Comparison of ENCODE assay signal across 12 cellular contexts in genomic region chr12:105083041-105083440, GRCh38. TPM values are rescaled to one million over a fixed set of nuclear protein-coding genes. Genes with fewer than 3 reads are reported as not detected.
A peak's percentile ranks its signal among the peaks of the same experiment; 100 is the strongest.
DNase-seq lines count a peak whose midpoint lies in the region; ATAC-seq and TF ChIP-seq lines count a peak whose summit lies in the region.
"Had no signal": no experiment of that assay in that cellular context is flagged by ENCODE, and none has a peak within 500 bp of the region (broad histone marks: within the 10 kb centered on the region; RNA-seq: fewer than 3 reads in every experiment).

No MANE protein-coding gene starts in this region.

- no peak for ATAC-seq in activated T-cell treated with anti-CD3 and anti-CD28 coated beads, Interleukin-2, amount 50 U/mL, for 72 hours (replicated peaks in 1 of 2)
- ATAC-seq in thoracic aorta (ENCODE audit: insufficient number of reproducible peaks, low FRiP score, low read depth) (no peak), HG02970 (IDR thresholded peaks at IDR 0.05; ENCODE audit: low FRiP score, unreplicated experiment) (no peak)

- no peaks in the 10 kb centered on the region for H3K9me3 ChIP-seq in thoracic aorta
- H3K9me3 ChIP-seq: heart left ventricle had no signal

- H3K27ac Mint-ChIP-seq in activated T-cell treated with anti-CD3 and anti-CD28 coated beads, Interleukin-2, amount 50 U/mL, for 72 hours: no peak overlapping the region
- no peak overlapping the region for H3K27ac Mint-ChIP-seq in activated T-helper 2 cell treated with anti-CD3 and anti-CD28 coated beads, Interferon-gamma antibody, Interleukin-2, Interleukin-4, amounts not matched to agents 10 μg/mL and 5 μg/mL and 100 μg/mL, durations not matched to agents 14 hours and 24 hours and 36 hours
- H3K27ac Mint-ChIP-seq: activated CD4-positive, alpha-beta memory T cell treated with anti-CD3 and anti-CD28 coated beads for 36 hours; natural killer cell had no signal

- peak overlapping the region; percentile 65 to 71 for H3K27ac ChIP-seq in thoracic aorta

- TF ChIP-seq CTCF in fibroblast of villous mesenchyme (IDR thresholded peaks at IDR 0.05; ENCODE audit: insufficient read depth, low read depth, low read length) (no peak), thoracic aorta (IDR thresholded peaks at IDR 0.05) (no peak)

- H3K4me3 ChIP-seq in fibroblast of villous mesenchyme (ENCODE audit: low read depth, low read length) (peak overlapping the region; percentile 71), thoracic aorta (peak overlapping the region; percentile 86)

- H3K36me3 Mint-ChIP-seq in activated T-cell treated with anti-CD3 and anti-CD28 coated beads, Interleukin-2, amount 50 U/mL, for 72 hours (ENCODE audit: insufficient read depth in 2 of 2): peaks cover 5 to 11% of the 10 kb centered on the region in 2 donors
- no peaks in the 10 kb centered on the region for H3K36me3 Mint-ChIP-seq in activated T-helper 2 cell treated with anti-CD3 and anti-CD28 coated beads, Interferon-gamma antibody, Interleukin-2, Interleukin-4, amounts not matched to agents 10 μg/mL and 5 μg/mL and 100 μg/mL, durations not matched to agents 14 hours and 24 hours and 36 hours (ENCODE audit: low read depth)
- H3K36me3 Mint-ChIP-seq: natural killer cell had no signal

- no peaks in the 10 kb centered on the region for H3K27me3 ChIP-seq in thoracic aorta (replicated peaks; ENCODE audit: insufficient read depth)

- no peaks in the 10 kb centered on the region for H3K36me3 ChIP-seq in thoracic aorta
- H3K36me3 ChIP-seq: heart left ventricle had no signal

- peaks cover 0 to 15% of the 10 kb centered on the region in 2 donors for H3K4me1 ChIP-seq in thoracic aorta (ENCODE audit: control insufficient read depth in 1 of 2, low read depth in 2 of 2)

- no peak for DNase-seq in activated T-cell treated with anti-CD3 and anti-CD28 coated beads, Interleukin-2, amount 50 U/mL, for 72 hours
- DNase-seq in activated T-cell treated with anti-CD3 and anti-CD28 coated beads, Interleukin-2, amount 50 U/mL, for 48 hours: no peak
- no peak for DNase-seq in activated T-helper 2 cell treated with anti-CD3 and anti-CD28 coated beads, Interferon-gamma antibody, Interleukin-2, Interleukin-4, amounts not matched to agents 10 μg/mL and 5 μg/mL and 100 μg/mL, durations not matched to agents 14 hours and 24 hours and 36 hours (ENCODE audit: low spot score)
- DNase-seq in fibroblast of villous mesenchyme (ENCODE audit: low read depth): no peak
- DNase-seq in thoracic aorta (ENCODE audit: low spot score): no peak
- DNase-seq in posterior cingulate gyrus: no peak
- DNase-seq in GOT3 (lab: John Stamatoyannopoulos, UW): no peak
- DNase-seq: natural killer cell, NCI-H187 had no signal

- peaks cover 7% of the 10 kb centered on the region for H3K4me1 Mint-ChIP-seq in activated T-cell treated with anti-CD3 and anti-CD28 coated beads, Interleukin-2, amount 50 U/mL, for 72 hours (ENCODE audit: low read depth)
- H3K4me1 Mint-ChIP-seq in activated T-helper 2 cell treated with anti-CD3 and anti-CD28 coated beads, Interferon-gamma antibody, Interleukin-2, Interleukin-4, amounts not matched to agents 10 μg/mL and 5 μg/mL and 100 μg/mL, durations not matched to agents 14 hours and 24 hours and 36 hours (ENCODE audit: low read depth): peaks cover 8% of the 10 kb centered on the region

- H3K4me3 Mint-ChIP-seq in activated T-cell treated with anti-CD3 and anti-CD28 coated beads, Interleukin-2, amount 50 U/mL, for 72 hours: peak overlapping the region; percentile 65 to 85
- peak overlapping the region; percentile 15 for H3K4me3 Mint-ChIP-seq in activated T-helper 2 cell treated with anti-CD3 and anti-CD28 coated beads, Interferon-gamma antibody, Interleukin-2, Interleukin-4, amounts not matched to agents 10 μg/mL and 5 μg/mL and 100 μg/mL, durations not matched to agents 14 hours and 24 hours and 36 hours (ENCODE audit: low read depth)

- H3K9me3 Mint-ChIP-seq in activated T-cell treated with anti-CD3 and anti-CD28 coated beads, Interleukin-2, amount 50 U/mL, for 72 hours: no peaks in the 10 kb centered on the region
- H3K9me3 Mint-ChIP-seq in activated T-helper 2 cell treated with anti-CD3 and anti-CD28 coated beads, Interferon-gamma antibody, Interleukin-2, Interleukin-4, amounts not matched to agents 10 μg/mL and 5 μg/mL and 100 μg/mL, durations not matched to agents 14 hours and 24 hours and 36 hours: no peaks in the 10 kb centered on the region
- H3K9me3 Mint-ChIP-seq: natural killer cell had no signal

- H3K27me3 Mint-ChIP-seq in activated T-cell treated with anti-CD3 and anti-CD28 coated beads, Interleukin-2, amount 50 U/mL, for 72 hours (ENCODE audit: low read depth): peaks cover 36% of the 10 kb centered on the region
- peaks cover 35% of the 10 kb centered on the region for H3K27me3 Mint-ChIP-seq in activated T-helper 2 cell treated with anti-CD3 and anti-CD28 coated beads, Interferon-gamma antibody, Interleukin-2, Interleukin-4, amounts not matched to agents 10 μg/mL and 5 μg/mL and 100 μg/mL, durations not matched to agents 14 hours and 24 hours and 36 hours (ENCODE audit: low read depth)

- intact Hi-C loops in activated T-helper 2 cell treated with anti-CD3 and anti-CD28 coated beads, Interferon-gamma antibody, Interleukin-2, Interleukin-4, amounts not matched to agents 10 μg/mL and 5 μg/mL and 100 μg/mL, durations not matched to agents 14 hours and 24 hours and 36 hours (cut with micrococcal nuclease): no loop called here
- intact Hi-C loops in posterior cingulate gyrus (cut with DNase I): no loop called here

RNA-seq across cellular contexts. Expression of gene ALDH1L2, which starts 1.2 kb away (rescaled TPM):
- total RNA-seq in activated T-cell treated with anti-CD3 and anti-CD28 coated beads, Interleukin-2, amount 50 U/mL, for 72 hours: 10 to 100 TPM; 11.1 to 16.1 TPM
- total RNA-seq in activated T-helper 2 cell treated with anti-CD3 and anti-CD28 coated beads, Interferon-gamma antibody, Interleukin-2, Interleukin-4, amounts not matched to agents 10 μg/mL and 5 μg/mL and 100 μg/mL, durations not matched to agents 14 hours and 24 hours and 36 hours: 1.0 and 1.4 TPM in 2 replicates
- total RNA-seq in fibroblast of villous mesenchyme (23.3 and 42.5 TPM in 2 replicates), thoracic aorta (10 to 100 TPM; 16.5 to 21.1 TPM)

RNA-seq across cellular contexts. Expression of gene WASHC4, which starts 24.5 kb away (rescaled TPM):
- total RNA-seq in activated T-cell treated with anti-CD3 and anti-CD28 coated beads, Interleukin-2, amount 50 U/mL, for 72 hours: 10 to 100 TPM; 39.5 to 40.0 TPM
- total RNA-seq in activated T-helper 2 cell treated with anti-CD3 and anti-CD28 coated beads, Interferon-gamma antibody, Interleukin-2, Interleukin-4, amounts not matched to agents 10 μg/mL and 5 μg/mL and 100 μg/mL, durations not matched to agents 14 hours and 24 hours and 36 hours: 38.4 and 41.3 TPM in 2 replicates
- total RNA-seq in fibroblast of villous mesenchyme (129 and 148 TPM in 2 replicates), thoracic aorta (10 to 100 TPM; 68.0 to 84.5 TPM)
